In the genomic region with DNA sequence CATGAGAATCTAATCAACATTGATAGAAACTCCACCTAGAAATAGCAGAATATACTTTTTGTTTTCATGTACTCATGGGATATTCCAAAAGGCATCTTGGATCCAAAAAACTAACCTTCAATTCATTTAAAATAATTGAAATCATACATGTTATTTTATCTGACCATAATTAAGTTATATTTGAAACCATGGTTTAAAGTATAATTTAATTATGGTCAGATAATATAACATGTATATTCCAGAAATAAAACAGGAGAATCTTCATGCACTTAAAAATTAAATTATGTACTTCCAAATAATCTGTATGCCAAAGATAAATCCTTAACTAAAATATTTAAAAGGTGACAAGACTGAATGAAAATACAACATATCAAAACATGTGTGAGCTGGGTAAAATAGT, we compare ENCODE assay signal across 27 cellular contexts.
"Had no signal": no experiment of that assay in that cellular context is flagged by ENCODE, and none has a peak within 500 bp of the region (broad histone marks: within the 10 kb centered on the region; RNA-seq: fewer than 3 reads in every experiment).

No MANE protein-coding gene starts in this region.

- H3K4me3 Mint-ChIP-seq: activated CD4-positive, alpha-beta memory T cell treated with anti-CD3 and anti-CD28 coated beads for 36 hours; activated CD4-positive, alpha-beta T cell treated with anti-CD3 and anti-CD28 coated beads for 36 hours; activated CD4-positive, alpha-beta T cell treated with anti-CD3 and anti-CD28 coated beads, Interleukin-2, amount 10 ng/mL, durations not matched to agents 24 days and 14 days; activated CD8-positive, alpha-beta memory T cell treated with anti-CD3 and anti-CD28 coated beads, Interleukin-2, amount 10 ng/mL, durations not matched to agents 7 days and 5 days; activated CD8-positive, alpha-beta T cell treated with anti-CD3 and anti-CD28 coated beads, Interleukin-2, amount 10 ng/mL, durations not matched to agents 7 days and 5 days; activated naive CD4-positive, alpha-beta T cell treated with anti-CD3 and anti-CD28 coated beads, Interleukin-2, amount 10 ng/mL, durations not matched to agents 7 days and 5 days; activated naive CD8-positive, alpha-beta T cell treated with anti-CD3 and anti-CD28 coated beads, Interleukin-2, amount 10 ng/mL, durations not matched to agents 7 days and 5 days; activated T-helper 1 cell treated with anti-CD3 and anti-CD28 coated beads, Interleukin-12 subunit alpha, Interleukin-12 subunit beta, Interleukin-2, Interleukin-4 antibody, amounts not matched to agents 30 ng/mL and 10 ng/mL and 1 ng/mL, durations not matched to agents 14 hours and 24 hours and 36 hours had no signal

- H3K9me3 ChIP-seq: ascending aorta, colonic mucosa, esophagus squamous epithelium, gastrocnemius medialis, heart left ventricle had no signal

- H3K27ac ChIP-seq: ascending aorta, colonic mucosa, epithelial cell of prostate, esophagus squamous epithelium, gastrocnemius medialis, heart left ventricle had no signal

- H3K36me3 ChIP-seq: ascending aorta, colonic mucosa, esophagus squamous epithelium, gastrocnemius medialis, heart left ventricle had no signal

- ATAC-seq: activated CD4-positive, alpha-beta T cell treated with anti-CD3 and anti-CD28 coated beads for 36 hours; activated CD8-positive, alpha-beta memory T cell treated with anti-CD3 and anti-CD28 coated beads, Interleukin-2, amount 10 ng/mL, durations not matched to agents 7 days and 5 days; activated CD8-positive, alpha-beta T cell treated with anti-CD3 and anti-CD28 coated beads, Interleukin-2, amount 10 ng/mL, durations not matched to agents 7 days and 5 days; activated naive CD4-positive, alpha-beta T cell treated with anti-CD3 and anti-CD28 coated beads, Interleukin-2, amount 50 U/mL, for 72 hours; gastrocnemius medialis; heart left ventricle had no signal

- H3K4me1 Mint-ChIP-seq: activated CD4-positive, alpha-beta T cell treated with anti-CD3 and anti-CD28 coated beads for 36 hours; activated CD4-positive, alpha-beta T cell treated with anti-CD3 and anti-CD28 coated beads, Interleukin-2, amount 10 ng/mL, durations not matched to agents 24 days and 14 days; activated CD8-positive, alpha-beta memory T cell treated with anti-CD3 and anti-CD28 coated beads, Interleukin-2, amount 10 ng/mL, durations not matched to agents 7 days and 5 days; activated naive CD4-positive, alpha-beta T cell treated with anti-CD3 and anti-CD28 coated beads, Interleukin-2, amount 10 ng/mL, durations not matched to agents 7 days and 5 days; activated naive CD8-positive, alpha-beta T cell treated with anti-CD3 and anti-CD28 coated beads, Interleukin-2, amount 10 ng/mL, durations not matched to agents 7 days and 5 days had no signal

- H3K27ac Mint-ChIP-seq: activated CD4-positive, alpha-beta memory T cell treated with anti-CD3 and anti-CD28 coated beads for 36 hours; activated CD4-positive, alpha-beta T cell treated with anti-CD3 and anti-CD28 coated beads for 36 hours; activated CD4-positive, alpha-beta T cell treated with anti-CD3 and anti-CD28 coated beads, Interleukin-2, amount 10 ng/mL, durations not matched to agents 24 days and 14 days; activated CD8-positive, alpha-beta memory T cell treated with anti-CD3 and anti-CD28 coated beads, Interleukin-2, amount 10 ng/mL, durations not matched to agents 7 days and 5 days; activated CD8-positive, alpha-beta T cell treated with anti-CD3 and anti-CD28 coated beads, Interleukin-2, amount 10 ng/mL, durations not matched to agents 7 days and 5 days; activated naive CD4-positive, alpha-beta T cell treated with anti-CD3 and anti-CD28 coated beads, Interleukin-2, amount 10 ng/mL, durations not matched to agents 7 days and 5 days; activated naive CD4-positive, alpha-beta T cell treated with anti-CD3 and anti-CD28 coated beads, Interleukin-2, amount 50 U/mL, for 72 hours; activated naive CD8-positive, alpha-beta T cell treated with anti-CD3 and anti-CD28 coated beads, Interleukin-2, amount 10 ng/mL, durations not matched to agents 7 days and 5 days; activated T-helper 1 cell treated with anti-CD3 and anti-CD28 coated beads, Interleukin-12 subunit alpha, Interleukin-12 subunit beta, Interleukin-2, Interleukin-4 antibody, amounts not matched to agents 30 ng/mL and 10 ng/mL and 1 ng/mL, durations not matched to agents 14 hours and 24 hours and 36 hours; activated T-helper 2 cell treated with anti-CD3 and anti-CD28 coated beads, Interferon-gamma antibody, Interleukin-2, Interleukin-4, amounts not matched to agents 10 μg/mL and 5 μg/mL and 100 μg/mL, durations not matched to agents 14 hours and 24 hours and 36 hours had no signal

- H3K4me1 ChIP-seq: ascending aorta, colonic mucosa, esophagus squamous epithelium, gastrocnemius medialis, heart left ventricle had no signal

- H3K27me3 ChIP-seq: ascending aorta, colonic mucosa, esophagus squamous epithelium, gastrocnemius medialis, heart left ventricle had no signal

- H3K4me3 ChIP-seq: ascending aorta, colonic mucosa, esophagus squamous epithelium, gastrocnemius medialis, heart left ventricle had no signal

- FAIRE-seq: endothelial cell of umbilical vein had no signal

- H3K27me3 Mint-ChIP-seq: activated CD4-positive, alpha-beta memory T cell treated with anti-CD3 and anti-CD28 coated beads for 36 hours; activated CD4-positive, alpha-beta T cell treated with anti-CD3 and anti-CD28 coated beads for 36 hours; activated CD4-positive, alpha-beta T cell treated with anti-CD3 and anti-CD28 coated beads, Interleukin-2, amount 10 ng/mL, durations not matched to agents 24 days and 14 days; activated CD8-positive, alpha-beta memory T cell treated with anti-CD3 and anti-CD28 coated beads, Interleukin-2, amount 10 ng/mL, durations not matched to agents 7 days and 5 days; activated naive CD4-positive, alpha-beta T cell treated with anti-CD3 and anti-CD28 coated beads, Interleukin-2, amount 10 ng/mL, durations not matched to agents 7 days and 5 days; activated naive CD8-positive, alpha-beta T cell treated with anti-CD3 and anti-CD28 coated beads, Interleukin-2, amount 10 ng/mL, durations not matched to agents 7 days and 5 days had no signal

- DNase-seq: activated CD4-positive, alpha-beta memory T cell treated with anti-CD3 and anti-CD28 coated beads for 36 hours; activated CD4-positive, alpha-beta T cell treated with anti-CD3 and anti-CD28 coated beads for 36 hours; activated CD4-positive, alpha-beta T cell treated with anti-CD3 and anti-CD28 coated beads, Interleukin-2, amount 10 ng/mL, durations not matched to agents 24 days and 14 days; activated CD4-positive, CD25-positive, alpha-beta regulatory T cell; activated CD4-positive, CD25-positive, alpha-beta regulatory T cell treated with anti-CD3 and anti-CD28 coated beads, Interleukin-2, amount 50 U/mL, for 72 hours; activated CD8-positive, alpha-beta memory T cell treated with anti-CD3 and anti-CD28 coated beads, Interleukin-2, amount 10 ng/mL, durations not matched to agents 7 days and 5 days; activated CD8-positive, alpha-beta memory T cell treated with anti-CD3 and anti-CD28 coated beads, Interleukin-2, amount 50 U/mL, for 4 hours; activated CD8-positive, alpha-beta T cell treated with anti-CD3 and anti-CD28 coated beads, Interleukin-2, amount 10 ng/mL, durations not matched to agents 7 days and 5 days; activated effector memory CD4-positive, alpha-beta T cell treated with anti-CD3 and anti-CD28 coated beads, Interleukin-2, amount 50 U/mL, for 16 hours; activated naive CD4-positive, alpha-beta T cell treated with anti-CD3 and anti-CD28 coated beads, Interleukin-2, amount 10 ng/mL, durations not matched to agents 7 days and 5 days; activated naive CD8-positive, alpha-beta T cell treated with anti-CD3 and anti-CD28 coated beads, Interleukin-2, amount 10 ng/mL, durations not matched to agents 7 days and 5 days; activated T-cell treated with anti-CD3 and anti-CD28 coated beads, Interleukin-2, amount 50 U/mL, for 1 hour; activated T-cell treated with anti-CD3 and anti-CD28 coated beads, Interleukin-2, amount 50 U/mL, for 48 hours; caudate nucleus; colonic mucosa; effector CD8-positive, alpha-beta T cell; esophagus squamous epithelium; gastrocnemius medialis; glutamatergic neuron; heart left ventricle; T-helper 2 cell had no signal

- H3K36me3 Mint-ChIP-seq: activated CD4-positive, alpha-beta memory T cell treated with anti-CD3 and anti-CD28 coated beads for 36 hours; activated CD8-positive, alpha-beta memory T cell treated with anti-CD3 and anti-CD28 coated beads, Interleukin-2, amount 10 ng/mL, durations not matched to agents 7 days and 5 days; activated naive CD4-positive, alpha-beta T cell treated with anti-CD3 and anti-CD28 coated beads, Interleukin-2, amount 10 ng/mL, durations not matched to agents 7 days and 5 days; activated naive CD4-positive, alpha-beta T cell treated with anti-CD3 and anti-CD28 coated beads, Interleukin-2, amount 50 U/mL, for 72 hours; activated naive CD8-positive, alpha-beta T cell treated with anti-CD3 and anti-CD28 coated beads, Interleukin-2, amount 10 ng/mL, durations not matched to agents 7 days and 5 days had no signal
